In genomic region chr11:65102142-65103095, GRCh38 we compare ENCODE assay signal across 1 cellular context.
TF ChIP-seq lines count a peak whose summit lies in the region.

No MANE protein-coding gene starts in this region.

TF ChIP-seq in endothelial cell of umbilical vein, 7 proteins besides CTCF, POLR2A, EP300 and RAD21:
- no peak for TF ChIP-seq EZH2 (IDR thresholded peaks at IDR 0.05; ENCODE audit: borderline replicate concordance, low read depth, low read length, severe bottlenecking)
- no peak for TF ChIP-seq POLR2AphosphoS5 (IDR thresholded peaks at IDR 0.05; ENCODE audit: insufficient read depth, low read depth, low read length)
- TF ChIP-seq FOS (IDR thresholded peaks at IDR 0.05; ENCODE audit: borderline replicate concordance, insufficient read depth, low read length): no peak
- TF ChIP-seq JUN (IDR thresholded peaks at IDR 0.05; ENCODE audit: borderline replicate concordance, insufficient read depth, insufficient read length, low read depth): no peak
- no peak for TF ChIP-seq MAX (IDR thresholded peaks at IDR 0.05; ENCODE audit: insufficient read depth, insufficient read length)
- no peak for TF ChIP-seq GATA2 (IDR thresholded peaks at IDR 0.05; ENCODE audit: insufficient read depth, insufficient read length, low read depth, low read length)
- TF ChIP-seq MYC (IDR thresholded peaks at IDR 0.05; ENCODE audit: low read depth, low read length): no peak
